8 cellular contexts compared by ENCODE assay signal in the genomic region with DNA sequence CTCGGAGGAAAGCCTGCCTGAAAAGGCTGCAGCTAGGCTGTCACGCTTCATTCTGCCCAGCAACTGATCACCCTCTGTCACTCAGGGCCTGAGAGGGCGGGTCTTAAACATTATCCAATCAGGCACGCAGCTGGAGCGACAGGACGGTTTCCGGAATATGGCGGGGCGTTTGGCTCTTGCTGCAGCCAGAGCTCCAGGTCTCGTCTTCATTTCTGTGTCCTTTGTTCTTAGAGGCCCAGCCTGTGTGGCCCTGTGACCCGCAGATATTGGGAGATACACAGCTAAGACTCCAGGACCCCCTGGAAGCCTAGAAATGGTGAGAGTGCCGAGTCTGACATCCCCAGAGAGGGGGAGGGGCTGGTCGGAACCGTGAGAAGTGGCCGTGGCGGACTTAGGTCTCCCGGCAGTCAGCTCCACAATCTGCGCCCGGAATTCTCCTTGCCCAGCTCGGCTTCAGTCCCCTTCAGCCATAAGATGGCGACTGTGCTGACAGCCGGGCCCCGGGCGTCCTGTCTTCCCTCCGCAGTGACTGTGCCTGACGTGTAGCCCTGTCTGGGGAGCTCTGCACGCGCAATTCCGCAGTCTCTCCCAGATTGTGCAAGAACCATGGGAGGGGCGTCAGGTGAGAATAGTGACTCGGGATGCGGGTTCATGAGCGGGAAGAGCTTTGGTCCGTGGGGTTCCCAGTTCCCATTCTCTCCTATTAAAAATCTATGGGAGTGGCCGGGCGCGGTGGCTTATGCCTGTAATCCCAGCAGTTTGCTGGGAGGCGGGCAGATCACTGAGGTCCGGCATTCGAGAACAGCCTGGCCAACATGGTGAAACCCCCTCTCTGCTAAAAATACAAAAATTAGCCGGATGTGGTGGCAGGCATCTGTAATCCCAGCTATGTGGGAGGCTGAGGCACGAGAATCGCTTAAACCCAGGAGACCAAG. TPM values are rescaled to one million over a fixed set of nuclear protein-coding genes. Genes with fewer than 3 reads are reported as not detected.
A peak's percentile ranks its signal among the peaks of the same experiment; 100 is the strongest.
DNase-seq lines count a peak whose midpoint lies in the region; TF ChIP-seq lines count a peak whose summit lies in the region.

Gene ZNF429 (plus strand): TSS at position 144 of the 935 bp plus-strand sequence. CDS start 170 bp downstream, at position 314.

- no peaks in the 10 kb centered on the region for H3K27me3 Mint-ChIP-seq in nephron progenitor cell (ENCODE audit: low read depth, poor library complexity)
- no peaks in the 10 kb centered on the region for H3K27me3 Mint-ChIP-seq in stimulated activated naive CD8-positive, alpha-beta T cell treated with anti-CD3 and anti-CD28 coated beads, Interleukin-15, Interleukin-2, amounts not matched to agents 100 ng/mL and 50 ng/mL, for 24 hours

- peak within 1 kb of the TSS; percentile 85 for H3K4me3 ChIP-seq in fibroblast of villous mesenchyme (ENCODE audit: low read depth, low read length)

- peaks cover 25% of the 10 kb centered on the region for H3K4me1 Mint-ChIP-seq in nephron progenitor cell
- H3K4me1 Mint-ChIP-seq in stimulated activated naive CD8-positive, alpha-beta T cell treated with anti-CD3 and anti-CD28 coated beads, Interleukin-15, Interleukin-2, amounts not matched to agents 100 ng/mL and 50 ng/mL, for 24 hours (ENCODE audit: low read depth), result peaks cover 31% of the 10 kb centered on the region

- TF ChIP-seq CTCF in fibroblast of villous mesenchyme (IDR thresholded peaks at IDR 0.05; ENCODE audit: insufficient read depth, low read depth, low read length), result peak; percentile 16
- TF ChIP-seq CTCF in nephron progenitor cell (IDR thresholded peaks at IDR 0.05), result no peak

- H3K9me3 Mint-ChIP-seq in nephron progenitor cell, result peaks cover 62% of the 10 kb centered on the region
- H3K9me3 Mint-ChIP-seq in stimulated activated naive CD8-positive, alpha-beta T cell treated with anti-CD3 and anti-CD28 coated beads, Interleukin-15, Interleukin-2, amounts not matched to agents 100 ng/mL and 50 ng/mL, for 24 hours, result peaks cover 8% of the 10 kb centered on the region

- peak; percentile 94 for DNase-seq in EH (ENCODE audit: low read depth)
- DNase-seq in GOT3 (lab: John Stamatoyannopoulos, UW), result peak; percentile 68
- peak; percentile 23 for DNase-seq in LoVo (ENCODE audit: low spot score)
- peak; percentile 27 for DNase-seq in activated gamma-delta T cell (lab: John Stamatoyannopoulos, UW)
- peak; percentile 94 for DNase-seq in fibroblast of villous mesenchyme (ENCODE audit: low read depth)
- peak; percentile 85 for DNase-seq in nephron progenitor cell

- peak within 1 kb of the TSS; percentile 100 for H3K4me3 Mint-ChIP-seq in nephron progenitor cell
- peak within 1 kb of the TSS; percentile 99 for H3K4me3 Mint-ChIP-seq in stimulated activated naive CD8-positive, alpha-beta T cell treated with anti-CD3 and anti-CD28 coated beads, Interleukin-15, Interleukin-2, amounts not matched to agents 100 ng/mL and 50 ng/mL, for 24 hours

- peaks cover 70% of the 10 kb centered on the region for H3K36me3 Mint-ChIP-seq in nephron progenitor cell (ENCODE audit: low read depth)
- H3K36me3 Mint-ChIP-seq in stimulated activated naive CD8-positive, alpha-beta T cell treated with anti-CD3 and anti-CD28 coated beads, Interleukin-15, Interleukin-2, amounts not matched to agents 100 ng/mL and 50 ng/mL, for 24 hours (ENCODE audit: low read depth), result peaks cover 40% of the 10 kb centered on the region

- peak within 1 kb of the TSS; percentile 100 for H3K27ac Mint-ChIP-seq in nephron progenitor cell
- H3K27ac Mint-ChIP-seq in stimulated activated naive CD8-positive, alpha-beta T cell treated with anti-CD3 and anti-CD28 coated beads, Interleukin-15, Interleukin-2, amounts not matched to agents 100 ng/mL and 50 ng/mL, for 24 hours, result peak within 1 kb of the TSS; percentile 98

- TF ChIP-seq POLR2A in Raji (IDR thresholded peaks at IDR 0.05; ENCODE audit: insufficient read depth, low read depth, low read length), result peak; percentile 81

RNA-seq across cellular contexts. Expression of gene ZNF429, which starts in this region (rescaled TPM):
- 1.9 and 4.3 TPM in 2 replicates for total RNA-seq in fibroblast of villous mesenchyme

Comparison
In these comparisons a context has a peak if more than half of its experiments do, and no peak if none do; other contexts are left out.
1. Peak in every context shown above with its lines: DNase-seq and H3K4me3 ChIP-seq.
2. DNase-seq: peak in every context shown above with its lines; median percentile 94 in EH; 94 in fibroblast of villous mesenchyme; 85 in nephron progenitor cell; 68 in GOT3; 27 in activated gamma-delta T cell; 23 in LoVo.